Comparison of ENCODE assay signal across 8 cellular contexts in genomic region chr2:25131567-25132295, GRCh38. TPM values are rescaled to one million over a fixed set of nuclear protein-coding genes. Genes with fewer than 3 reads are reported as not detected.
DNase-seq lines count a peak whose midpoint lies in the region; ATAC-seq, FAIRE-seq and TF ChIP-seq lines count a peak whose summit lies in the region.

No MANE protein-coding gene starts in this region.

- peak overlapping the region; percentile 88 for H3K56ac ChIP-seq in mesendoderm (ENCODE audit: low read length)

- H2BK5ac ChIP-seq in mesendoderm (ENCODE audit: low read length), result no peak overlapping the region

- H3K36me3 Mint-ChIP-seq in activated CD4-positive, alpha-beta T cell treated with anti-CD3 and anti-CD28 coated beads, Interleukin-2, amount 10 ng/mL, durations not matched to agents 24 days and 14 days (ENCODE audit: low read depth), result no peaks in the 10 kb centered on the region
- peaks cover 4% of the 10 kb centered on the region for H3K36me3 Mint-ChIP-seq in type B pancreatic cell

- H3K27ac Mint-ChIP-seq in activated CD4-positive, alpha-beta T cell treated with anti-CD3 and anti-CD28 coated beads, Interleukin-2, amount 10 ng/mL, durations not matched to agents 24 days and 14 days, result no peak overlapping the region
- H3K27ac Mint-ChIP-seq in type B pancreatic cell, result peak overlapping the region; percentile 66

- intact Hi-C loops in activated CD4-positive, alpha-beta T cell treated with anti-CD3 and anti-CD28 coated beads, Interleukin-2, amount 10 ng/mL, durations not matched to agents 24 days and 14 days (cut with micrococcal nuclease), result loop anchor here (5.0 to 10.0 kb wide), 2 partner anchors 63 to 89 kb away; partner anchors contain the start of gene EFR3B

- DNase-seq in activated CD4-positive, alpha-beta T cell treated with anti-CD3 and anti-CD28 coated beads, Interleukin-2, amount 10 ng/mL, durations not matched to agents 24 days and 14 days, result peak; percentile 70
- DNase-seq in activated CD4-positive, alpha-beta T cell treated with anti-CD3 and anti-CD28 coated beads, Interleukin-2, amount 50 U/mL, for 1 hour, result no peak
- peak; percentile 15 for DNase-seq in dermis blood vessel endothelial cell
- DNase-seq in mesendoderm, result peak; percentile 46
- DNase-seq in type B pancreatic cell (ENCODE audit: extremely low spot score, unreplicated experiment), result no peak
- no peak for DNase-seq in RCC 7860 (ENCODE audit: low spot score)
- no peak for DNase-seq in NCI-H526 (lab: John Stamatoyannopoulos, UW)

- no peak overlapping the region for H3K4ac ChIP-seq in mesendoderm (ENCODE audit: low read depth, low read length)

- peak overlapping the region; percentile 77 for H3K4me3 Mint-ChIP-seq in activated CD4-positive, alpha-beta T cell treated with anti-CD3 and anti-CD28 coated beads, Interleukin-2, amount 10 ng/mL, durations not matched to agents 24 days and 14 days
- peak overlapping the region; percentile 75 for H3K4me3 Mint-ChIP-seq in type B pancreatic cell

- no peaks in the 10 kb centered on the region for H3K36me3 ChIP-seq in mesendoderm (ENCODE audit: control insufficient read depth, insufficient read depth, low read length)

- no peak for TF ChIP-seq CTCF in type B pancreatic cell (conservative IDR thresholded peaks at IDR 0.05)

- H2BK15ac ChIP-seq in mesendoderm (replicated peaks; ENCODE audit: low read depth), result no peak overlapping the region

- peak overlapping the region; percentile 99 for H3K4me2 ChIP-seq in mesendoderm (ENCODE audit: low read length)

- H4K5ac ChIP-seq in mesendoderm (ENCODE audit: low read length), result no peak overlapping the region

- no peak overlapping the region for H3K27ac ChIP-seq in mesendoderm (ENCODE audit: low read depth, low read length)

- H3K23ac ChIP-seq in mesendoderm (ENCODE audit: low read length), result no peak overlapping the region

- H3K79me2 ChIP-seq in mesendoderm (ENCODE audit: control insufficient read depth, insufficient read depth, low read length), result no peaks in the 10 kb centered on the region

- H3K18ac ChIP-seq in mesendoderm (ENCODE audit: low read length), result no peak overlapping the region

- no peak overlapping the region for H2BK120ac ChIP-seq in mesendoderm (ENCODE audit: low read depth, low read length)

- H3K27me3 Mint-ChIP-seq in activated CD4-positive, alpha-beta T cell treated with anti-CD3 and anti-CD28 coated beads, Interleukin-2, amount 10 ng/mL, durations not matched to agents 24 days and 14 days, result peaks cover 57% of the 10 kb centered on the region
- H3K27me3 Mint-ChIP-seq in type B pancreatic cell, result no peaks in the 10 kb centered on the region

- WGBS in mesendoderm (ENCODE audit: extremely low coverage, insufficient coverage, low lambda C conversion rate), result no CpG with 5 or more reads among the region's 53 CpGs

- no peak for FAIRE-seq in RCC 7860 (lab: Jason Lieb, UNC)

- peak overlapping the region; percentile 20 for H3K4me3 ChIP-seq in mesendoderm (ENCODE audit: low read length)

- no peaks in the 10 kb centered on the region for H3K4me1 ChIP-seq in mesendoderm (ENCODE audit: control insufficient read depth, low read depth, low read length)

- no peak overlapping the region for H2AK5ac ChIP-seq in mesendoderm (ENCODE audit: low read length)

- no peaks in the 10 kb centered on the region for H3K79me1 ChIP-seq in mesendoderm (ENCODE audit: low read length)

- no peak for ATAC-seq in HG02840 (IDR thresholded peaks at IDR 0.05; ENCODE audit: low FRiP score, unreplicated experiment)

- H3K9ac ChIP-seq in mesendoderm (ENCODE audit: low read length), result peak overlapping the region; percentile 57

- H4K8ac ChIP-seq in mesendoderm (ENCODE audit: low read depth, low read length), result no peak overlapping the region

- H3K9me3 Mint-ChIP-seq in activated CD4-positive, alpha-beta T cell treated with anti-CD3 and anti-CD28 coated beads, Interleukin-2, amount 10 ng/mL, durations not matched to agents 24 days and 14 days, result no peaks in the 10 kb centered on the region
- no peaks in the 10 kb centered on the region for H3K9me3 Mint-ChIP-seq in type B pancreatic cell

- peaks cover 15% of the 10 kb centered on the region for H3K4me1 Mint-ChIP-seq in activated CD4-positive, alpha-beta T cell treated with anti-CD3 and anti-CD28 coated beads, Interleukin-2, amount 10 ng/mL, durations not matched to agents 24 days and 14 days
- peaks cover 10% of the 10 kb centered on the region for H3K4me1 Mint-ChIP-seq in type B pancreatic cell (ENCODE audit: unreplicated experiment)

- no peaks in the 10 kb centered on the region for H3K27me3 ChIP-seq in mesendoderm (ENCODE audit: insufficient read depth, low read length, poor library complexity)

RNA-seq across cellular contexts. Expression of gene POMC, which starts 36.6 kb away (rescaled TPM):
- 6.9 and 7.2 TPM in 2 replicates for total RNA-seq in activated CD4-positive, alpha-beta T cell treated with anti-CD3 and anti-CD28 coated beads, Interleukin-2, amount 10 ng/mL, durations not matched to agents 24 days and 14 days
- 2.8 and 3.2 TPM in 2 replicates for total RNA-seq in dermis blood vessel endothelial cell
- 3.3 TPM for polyA plus RNA-seq in mesendoderm (2013, experiment 1 of 2)
- polyA plus RNA-seq in mesendoderm (2013, experiment 2 of 2), result 3.1 TPM
- total RNA-seq in type B pancreatic cell (ENCODE audit: low replicate concordance), result 0.87 and 1.5 TPM in 2 replicates

Comparison
In these comparisons a context has a peak if more than half of its experiments do, and no peak if none do; other contexts are left out.
1. DNase-seq: peak in activated CD4-positive, alpha-beta T cell treated with anti-CD3 and anti-CD28 coated beads, Interleukin-2, amount 10 ng/mL, durations not matched to agents 24 days and 14 days (single experiment), dermis blood vessel endothelial cell (single experiment) and mesendoderm (single experiment); none in activated CD4-positive, alpha-beta T cell treated with anti-CD3 and anti-CD28 coated beads, Interleukin-2, amount 50 U/mL, for 1 hour (single experiment), type B pancreatic cell (single experiment), RCC 7860 (single experiment) and NCI-H526 (0 of 2).